In the genomic region with DNA sequence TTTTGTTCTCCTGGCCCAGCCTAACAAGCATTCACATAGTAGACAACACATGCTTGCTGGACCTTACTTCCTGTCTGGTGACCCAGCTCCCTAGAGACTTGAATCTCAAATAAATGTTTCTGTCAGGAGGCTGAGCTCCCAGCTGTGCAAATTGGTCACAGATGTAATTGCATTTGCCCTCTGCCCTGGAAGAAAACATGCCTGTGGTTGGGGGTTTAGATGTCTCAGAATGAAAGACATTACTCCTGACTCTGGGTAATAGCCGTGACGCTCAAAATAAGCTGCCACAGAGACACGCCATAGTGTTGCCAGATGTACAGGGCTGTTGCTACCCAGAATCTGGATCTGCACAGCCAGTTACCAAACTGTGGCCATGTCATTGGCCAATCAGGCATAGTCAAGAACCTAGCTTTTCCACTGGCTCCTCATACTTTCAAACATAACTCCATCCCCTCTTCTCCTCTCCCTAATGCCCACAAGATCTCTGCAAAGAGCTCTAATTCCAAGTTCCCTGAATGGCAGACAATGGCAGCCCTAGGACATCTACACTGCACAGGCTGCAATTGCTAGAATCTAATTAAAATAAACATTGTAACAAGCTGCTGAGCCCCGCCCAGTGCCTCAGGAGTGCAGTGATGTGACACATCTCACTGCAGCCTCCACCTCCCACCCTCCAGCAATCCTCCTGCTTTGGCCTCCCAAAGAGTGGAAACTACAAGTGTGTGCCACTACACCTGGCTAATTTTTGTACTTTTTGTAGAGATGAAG, we compare ENCODE assay signal across 10 cellular contexts. TPM values are rescaled to one million over a fixed set of nuclear protein-coding genes. Genes with fewer than 3 reads are reported as not detected.
A peak's percentile ranks its signal among the peaks of the same experiment; 100 is the strongest.
DNase-seq lines count a peak whose midpoint lies in the region; ATAC-seq and TF ChIP-seq lines count a peak whose summit lies in the region.
"Had no signal": no experiment of that assay in that cellular context is flagged by ENCODE, and none has a peak within 500 bp of the region (broad histone marks: within the 10 kb centered on the region; RNA-seq: fewer than 3 reads in every experiment).

No MANE protein-coding gene starts in this region.

- H3K9me3 ChIP-seq in HEK293 (ENCODE audit: control insufficient read depth, insufficient read depth, low read depth, low read length) (no peaks in the 10 kb centered on the region), fibroblast of lung (ENCODE audit: control insufficient read depth, insufficient read depth, low read depth, low read length) (no peaks in the 10 kb centered on the region), upper lobe of right lung (no peaks in the 10 kb centered on the region)

- H3K27me3 ChIP-seq in fibroblast of lung (ENCODE audit: control insufficient read depth, insufficient read depth, low read length) (no peaks in the 10 kb centered on the region), upper lobe of right lung (no peaks in the 10 kb centered on the region)

- POLR2A ChIA-PET in HEK293 (lab: Yijun Ruan, JAX): interaction anchor here (1.1 to 2.2 kb wide), 4 partner anchors 76 to 556 kb away, joined by 3 to 36 read pairs (median 4); partner anchors contain the start of genes ATXN1, DTNBP1 and MYLIP

- no peak for TF ChIP-seq CTCF in HEK293 (tag by site-specific recombination; IDR thresholded peaks at IDR 0.05)
- no peak for TF ChIP-seq CTCF in fibroblast of lung (conservative IDR thresholded peaks at IDR 0.05 in 1 of 2, IDR thresholded peaks at IDR 0.05 in 1 of 2; ENCODE audit: low read depth in 1 of 2, low read length in 2 of 2)
- TF ChIP-seq CTCF in upper lobe of right lung (IDR thresholded peaks at IDR 0.05): no peak

- CTCF ChIA-PET in HEK293 (lab: Yijun Ruan, JAX): interaction anchor here (0.5 to 7.2 kb wide), 65 partner anchors 8 to 962 kb away, joined by 3 to 64 read pairs (median 4); partner anchors contain the start of gene MYLIP

- no peaks in the 10 kb centered on the region for H3K79me2 ChIP-seq in fibroblast of lung (ENCODE audit: control insufficient read depth, insufficient read depth, low read length)

- H3K27ac Mint-ChIP-seq in activated naive CD4-positive, alpha-beta T cell treated with anti-CD3 and anti-CD28 coated beads, Interleukin-2, amount 50 U/mL, for 72 hours: no peak overlapping the region
- H3K27ac Mint-ChIP-seq: T-helper 1 cell treated with Interleukin-12 subunit alpha and Interleukin-12 subunit beta and Interleukin-4 antibody, amounts not matched to agents 30 μg/mL and 1 μg/mL, for 36 hours had no signal

- H3K4me1 ChIP-seq in HEK293 (ENCODE audit: control insufficient read depth, insufficient read depth, low read length) (peaks cover 10% of the 10 kb centered on the region), fibroblast of lung (ENCODE audit: control insufficient read depth, extremely low read depth, insufficient read depth, low read length) (peaks cover 9% of the 10 kb centered on the region), upper lobe of right lung (no peaks in the 10 kb centered on the region)

- no peaks in the 10 kb centered on the region for H4K20me1 ChIP-seq in fibroblast of lung (ENCODE audit: control insufficient read depth, extremely low read depth, insufficient read depth, low read length)

- H3K27ac ChIP-seq in HEK293 (ENCODE audit: extremely low read depth, low read depth, low read length): peak overlapping the region; percentile 89
- peak overlapping the region; percentile 62 for H3K27ac ChIP-seq in fibroblast of lung (ENCODE audit: insufficient read depth, low read length)
- H3K27ac ChIP-seq in upper lobe of right lung: no peak overlapping the region

- H2AFZ ChIP-seq in fibroblast of lung (ENCODE audit: low read length): peak overlapping the region; percentile 19

- no peaks in the 10 kb centered on the region for H3K36me3 Mint-ChIP-seq in activated naive CD4-positive, alpha-beta T cell treated with anti-CD3 and anti-CD28 coated beads, Interleukin-2, amount 50 U/mL, for 72 hours

- no peaks in the 10 kb centered on the region for H3K9me3 Mint-ChIP-seq in activated naive CD4-positive, alpha-beta T cell treated with anti-CD3 and anti-CD28 coated beads, Interleukin-2, amount 50 U/mL, for 72 hours
- H3K9me3 Mint-ChIP-seq: T-helper 1 cell treated with Interleukin-12 subunit alpha and Interleukin-12 subunit beta and Interleukin-4 antibody, amounts not matched to agents 30 μg/mL and 1 μg/mL, for 36 hours had no signal

- intact Hi-C loops in upper lobe of right lung (cut with DNase I): no loop called here

- H3K36me3 ChIP-seq in HEK293 (ENCODE audit: control insufficient read depth in 2 of 2, insufficient read depth in 1 of 2, low read length in 2 of 2) (no peaks in the 10 kb centered on the region), fibroblast of lung (ENCODE audit: control insufficient read depth, insufficient read depth, low read length) (no peaks in the 10 kb centered on the region), upper lobe of right lung (no peaks in the 10 kb centered on the region)

- H3K4me2 ChIP-seq in fibroblast of lung (ENCODE audit: extremely low read depth, insufficient read depth, low read length): peak overlapping the region; percentile 60

- no peak overlapping the region for H3K9ac ChIP-seq in fibroblast of lung (ENCODE audit: insufficient read depth, low read length)

- peak; percentile 90 for DNase-seq in NCI-H146 (lab: John Stamatoyannopoulos, UW)
- peak; percentile 90 to 95 for DNase-seq in fibroblast of lung (ENCODE audit: low read depth in 2 of 2)
- DNase-seq in upper lobe of right lung: no peak
- DNase-seq in stimulated activated CD4-positive, alpha-beta T cell treated with anti-CD3 and anti-CD28 coated beads, Interleukin-4, amount 100 ng/mL, for 1 hour: no peak
- no peak for DNase-seq in activated naive CD4-positive, alpha-beta T cell treated with anti-CD3 and anti-CD28 coated beads, Interleukin-2, amount 50 U/mL, for 72 hours (ENCODE audit: low spot score in 2 of 2)
- no peak for DNase-seq in NCI-H2081 treated with DMSO at 0.1 percent for 48 hours (lab: John Stamatoyannopoulos, UW)

- ATAC-seq in GM18499 (IDR thresholded peaks at IDR 0.05; ENCODE audit: insufficient read depth, unreplicated experiment) (peak; percentile 78), upper lobe of right lung (peak; percentile 22)
- ATAC-seq in activated naive CD4-positive, alpha-beta T cell treated with anti-CD3 and anti-CD28 coated beads, Interleukin-2, amount 50 U/mL, for 72 hours: no peak

- no peak overlapping the region for H3K4me3 ChIP-seq in HEK293 (ENCODE audit: low read depth, low read length)
- no peak overlapping the region for H3K4me3 ChIP-seq in fibroblast of lung (replicated peaks in 1 of 4; ENCODE audit: control extremely low read depth in 1 of 4, insufficient read depth in 1 of 4, low read depth in 3 of 4, low read length in 4 of 4)
- H3K4me3 ChIP-seq in upper lobe of right lung: no peak overlapping the region

TF ChIP-seq in HEK293, 187 proteins besides CTCF, POLR2A, EP300 and RAD21 (continues in another document):
- TF ChIP-seq SCRT2 (tag by site-specific recombination; IDR thresholded peaks at IDR 0.05): no peak
- peak; percentile 15; the same call in 1 of the 2 replicates for TF ChIP-seq ZNF488 (tag by site-specific recombination; IDR thresholded peaks at IDR 0.05)
- peak; percentile 75; the same call in 1 of the 2 replicates for TF ChIP-seq WT1 (tag by site-specific recombination; IDR thresholded peaks at IDR 0.05)
- TF ChIP-seq KLF1 (tag by site-specific recombination; IDR thresholded peaks at IDR 0.05): peak; percentile 35; the same call in 1 of the 2 replicates
- TF ChIP-seq ZNF394 (tag by site-specific recombination; IDR thresholded peaks at IDR 0.05; ENCODE audit: borderline replicate concordance): no peak
- no peak for TF ChIP-seq ZBTB17 (tag by site-specific recombination; IDR thresholded peaks at IDR 0.05)
- TF ChIP-seq ZNF274 (IDR thresholded peaks at IDR 0.05; ENCODE audit: low read length): no peak
- TF ChIP-seq ZNF274 (tag by site-specific recombination; IDR thresholded peaks at IDR 0.05; ENCODE audit: borderline replicate concordance): no peak
- peak; percentile 58; the same call in 1 of the 2 replicates for TF ChIP-seq ZNF561 (tag by site-specific recombination; IDR thresholded peaks at IDR 0.05; ENCODE audit: borderline replicate concordance)
- TF ChIP-seq, protein P1, sequence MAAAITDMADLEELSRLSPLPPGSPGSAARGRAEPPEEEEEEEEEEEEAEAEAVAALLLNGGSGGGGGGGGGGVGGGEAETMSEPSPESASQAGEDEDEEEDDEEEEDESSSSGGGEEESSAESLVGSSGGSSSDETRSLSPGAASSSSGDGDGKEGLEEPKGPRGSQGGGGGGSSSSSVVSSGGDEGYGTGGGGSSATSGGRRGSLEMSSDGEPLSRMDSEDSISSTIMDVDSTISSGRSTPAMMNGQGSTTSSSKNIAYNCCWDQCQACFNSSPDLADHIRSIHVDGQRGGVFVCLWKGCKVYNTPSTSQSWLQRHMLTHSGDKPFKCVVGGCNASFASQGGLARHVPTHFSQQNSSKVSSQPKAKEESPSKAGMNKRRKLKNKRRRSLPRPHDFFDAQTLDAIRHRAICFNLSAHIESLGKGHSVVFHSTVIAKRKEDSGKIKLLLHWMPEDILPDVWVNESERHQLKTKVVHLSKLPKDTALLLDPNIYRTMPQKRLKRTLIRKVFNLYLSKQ (tag by site-specific recombination; IDR thresholded peaks at IDR 0.05; ENCODE audit: borderline replicate concordance): no peak
- TF ChIP-seq SP3 (tag by site-specific recombination; IDR thresholded peaks at IDR 0.05): no peak

RNA-seq across cellular contexts. Expression of gene GMPR, which starts 32.8 kb away (rescaled TPM):
- total RNA-seq in fibroblast of lung (7.2 and 13.2 TPM in 2 replicates), upper lobe of right lung (17.6 TPM)
- 16.4 and 27.1 TPM in 2 replicates for polyA plus RNA-seq in fibroblast of lung
- polyA plus RNA-seq in fibroblast of lung (2012): 10.4 and 20.3 TPM in 2 replicates
- polyA minus RNA-seq in fibroblast of lung (ENCODE audit: low replicate concordance): 17.8 and 18.3 TPM in 2 replicates
- total RNA-seq in activated naive CD4-positive, alpha-beta T cell treated with anti-CD3 and anti-CD28 coated beads, Interleukin-2, amount 50 U/mL, for 72 hours: 1 to 10 TPM in 1 of 2 donors, under 1 TPM in 1; 0.23 to 2.5 TPM
- polyA plus RNA-seq: neural cell had no signal

Comparison
In these comparisons a context has a peak if more than half of its experiments do, and no peak if none do; other contexts are left out.
1. ATAC-seq: peak in GM18499 (single experiment) and upper lobe of right lung (single experiment); none in activated naive CD4-positive, alpha-beta T cell treated with anti-CD3 and anti-CD28 coated beads, Interleukin-2, amount 50 U/mL, for 72 hours (0 of 2).
2. DNase-seq: peak in NCI-H146 (single experiment) and fibroblast of lung (2 of 2); none in upper lobe of right lung (single experiment), stimulated activated CD4-positive, alpha-beta T cell treated with anti-CD3 and anti-CD28 coated beads, Interleukin-4, amount 100 ng/mL, for 1 hour (single experiment), activated naive CD4-positive, alpha-beta T cell treated with anti-CD3 and anti-CD28 coated beads, Interleukin-2, amount 50 U/mL, for 72 hours (0 of 2) and NCI-H2081 treated with DMSO at 0.1 percent for 48 hours (single experiment).